In genomic region chr20:43514062-43514971, GRCh38 we compare ENCODE assay signal across 8 cellular contexts. TPM values are rescaled to one million over a fixed set of nuclear protein-coding genes. Genes with fewer than 3 reads are reported as not detected.
DNase-seq lines count a peak whose midpoint lies in the region; ATAC-seq and TF ChIP-seq lines count a peak whose summit lies in the region.

No MANE protein-coding gene starts in this region.

- H3K4me3 ChIP-seq in Peyer's patch = peak overlapping the region; percentile 57 to 83 (median 66)

- no peaks in the 10 kb centered on the region for H3K4me1 Mint-ChIP-seq in activated T-helper 17 cell treated with anti-CD3 and anti-CD28 coated beads, Interleukin-2, amount 50 U/mL, for 72 hours
- peaks cover 6 to 25% of the 10 kb centered on the region in 2 donors for H3K4me1 Mint-ChIP-seq in natural killer cell
- H3K4me1 Mint-ChIP-seq in stimulated activated naive B cell treated with anti-CD40 and anti-IgM and Interleukin-4, amounts not matched to agents 10 μg/mL and 1 μg/mL and 100 μg/mL, for 72 hours = peaks cover 0 to 21% of the 10 kb centered on the region in 2 donors

- H3K27ac ChIP-seq in Peyer's patch = peak overlapping the region; percentile 34 to 75 (median 55)

- ATAC-seq in GM21526 (IDR thresholded peaks at IDR 0.05; ENCODE audit: low FRiP score, unreplicated experiment) (peak; percentile 80), natural killer cell (peak; percentile 87 to 97 (median 89))
- peak; percentile 89 for ATAC-seq in activated T-helper 17 cell treated with anti-CD3 and anti-CD28 coated beads, Interleukin-2, amount 50 U/mL, for 72 hours (replicated peaks)
- ATAC-seq in stimulated activated naive B cell treated with anti-CD40 and anti-IgM and Interleukin-4, amounts not matched to agents 10 μg/mL and 1 μg/mL and 100 μg/mL, for 72 hours (replicated peaks) = peak; percentile 89 to 91

- H3K36me3 ChIP-seq in Peyer's patch = no peaks in the 10 kb centered on the region

- peak overlapping the region; percentile 95 for H3K4me3 Mint-ChIP-seq in activated T-helper 17 cell treated with anti-CD3 and anti-CD28 coated beads, Interleukin-2, amount 50 U/mL, for 72 hours
- peak overlapping the region; percentile 98 for H3K4me3 Mint-ChIP-seq in natural killer cell
- H3K4me3 Mint-ChIP-seq in stimulated activated naive B cell treated with anti-CD40 and anti-IgM and Interleukin-4, amounts not matched to agents 10 μg/mL and 1 μg/mL and 100 μg/mL, for 72 hours = peak overlapping the region; percentile 96 to 97

- peak overlapping the region; percentile 97 for H3K27ac Mint-ChIP-seq in activated T-helper 17 cell treated with anti-CD3 and anti-CD28 coated beads, Interleukin-2, amount 50 U/mL, for 72 hours
- H3K27ac Mint-ChIP-seq in natural killer cell = peak overlapping the region; percentile 87 to 89
- peak overlapping the region; percentile 98 for H3K27ac Mint-ChIP-seq in stimulated activated naive B cell treated with anti-CD40 and anti-IgM and Interleukin-4, amounts not matched to agents 10 μg/mL and 1 μg/mL and 100 μg/mL, for 72 hours

- peak in 1 of 2 donors; percentile 15 for TF ChIP-seq POLR2A in Peyer's patch (IDR thresholded peaks at IDR 0.05)

- peaks cover 2% of the 10 kb centered on the region for H3K27me3 Mint-ChIP-seq in activated T-helper 17 cell treated with anti-CD3 and anti-CD28 coated beads, Interleukin-2, amount 50 U/mL, for 72 hours
- peaks cover under 1 to 3% of the 10 kb centered on the region in 2 donors for H3K27me3 Mint-ChIP-seq in natural killer cell (ENCODE audit: low read depth in 2 of 2)
- peaks cover 2 to 13% of the 10 kb centered on the region in 2 donors for H3K27me3 Mint-ChIP-seq in stimulated activated naive B cell treated with anti-CD40 and anti-IgM and Interleukin-4, amounts not matched to agents 10 μg/mL and 1 μg/mL and 100 μg/mL, for 72 hours

- H3K4me1 ChIP-seq in Peyer's patch = peaks cover 0 to 5% (median 2%) of the 10 kb centered on the region in 4 donors

- no peaks in the 10 kb centered on the region for H3K9me3 Mint-ChIP-seq in activated T-helper 17 cell treated with anti-CD3 and anti-CD28 coated beads, Interleukin-2, amount 50 U/mL, for 72 hours
- H3K9me3 Mint-ChIP-seq in natural killer cell = no peaks in the 10 kb centered on the region
- H3K9me3 Mint-ChIP-seq in stimulated activated naive B cell treated with anti-CD40 and anti-IgM and Interleukin-4, amounts not matched to agents 10 μg/mL and 1 μg/mL and 100 μg/mL, for 72 hours = no peaks in the 10 kb centered on the region

- DNase-seq in DMS114 treated with DMSO at 0.1 percent for 48 hours (lab: John Stamatoyannopoulos, UW; ENCODE audit: unreplicated experiment) (peak; percentile 90), HuH-7.5 (ENCODE audit: low spot score) (peak; percentile 95), Peyer's patch (peak; percentile 95 to 100 (median 99)), fibroblast of peridontal ligament (ENCODE audit: extremely low read depth) (peak; percentile 96), natural killer cell (peak; percentile 89)
- DNase-seq in stimulated activated naive B cell treated with anti-CD40 and anti-IgM and Interleukin-4, amounts not matched to agents 10 μg/mL and 1 μg/mL and 100 μg/mL, for 72 hours = peak; percentile 96

- TF ChIP-seq CTCF in Peyer's patch (IDR thresholded peaks at IDR 0.05) (peak in 4 of 6 experiments; percentile 8 to 37 (median 34)), natural killer cell (IDR thresholded peaks at IDR 0.05) (peak; percentile 13)

- H3K9me3 ChIP-seq in Peyer's patch = no peaks in the 10 kb centered on the region

- peaks cover 10% of the 10 kb centered on the region for H3K36me3 Mint-ChIP-seq in activated T-helper 17 cell treated with anti-CD3 and anti-CD28 coated beads, Interleukin-2, amount 50 U/mL, for 72 hours (ENCODE audit: low read depth)
- H3K36me3 Mint-ChIP-seq in natural killer cell = no peaks in the 10 kb centered on the region
- peaks cover 0 to 12% of the 10 kb centered on the region in 2 donors for H3K36me3 Mint-ChIP-seq in stimulated activated naive B cell treated with anti-CD40 and anti-IgM and Interleukin-4, amounts not matched to agents 10 μg/mL and 1 μg/mL and 100 μg/mL, for 72 hours

- intact Hi-C loops in natural killer cell (cut with micrococcal nuclease) = loop anchor here (1.0 to 2.0 kb wide), 2 partner anchors 57 to 66 kb away; partner anchors contain the start of gene SRSF6

- no peaks in the 10 kb centered on the region for H3K27me3 ChIP-seq in Peyer's patch

RNA-seq across cellular contexts. Expression of gene L3MBTL1, which starts 6.8 kb away (rescaled TPM):
- total RNA-seq in Peyer's patch = 10 to 100 TPM; 18.0 to 37.4 (median 31.2) TPM
- 10 to 100 TPM in 1 of 2 donors, 1 to 10 TPM in 1; 6.1 to 15.3 TPM for total RNA-seq in activated T-helper 17 cell treated with anti-CD3 and anti-CD28 coated beads, Interleukin-2, amount 50 U/mL, for 72 hours
- total RNA-seq in natural killer cell = 10 to 100 TPM; 15.4 to 17.1 (median 17.0) TPM

RNA-seq across cellular contexts. Expression of gene SGK2, which starts 44.5 kb away (rescaled TPM):
- 100 to 1,000 TPM in 2 of 4 donors, 10 to 100 TPM in 2; 64.4 to 160 (median 115) TPM for total RNA-seq in Peyer's patch
- 1 to 10 TPM in 1 of 2 donors, under 1 TPM in 1; 0.22 to 2.9 TPM for total RNA-seq in activated T-helper 17 cell treated with anti-CD3 and anti-CD28 coated beads, Interleukin-2, amount 50 U/mL, for 72 hours
- total RNA-seq in natural killer cell = 1 to 10 TPM in 1 of 3 donors, under 1 TPM in 2; 0.48 to 1.2 (median 0.61) TPM

RNA-seq across cellular contexts. Expression of gene SRSF6, which starts 56.6 kb away (rescaled TPM):
- total RNA-seq in Peyer's patch (100 to 1,000 TPM in 2 of 4 donors, 10 to 100 TPM in 2; 64.2 to 111 (median 87.3) TPM), natural killer cell (100 to 1,000 TPM; 184 to 252 (median 229) TPM)
- total RNA-seq in activated T-helper 17 cell treated with anti-CD3 and anti-CD28 coated beads, Interleukin-2, amount 50 U/mL, for 72 hours = 100 to 1,000 TPM; 111 to 171 TPM

Comparison
In these comparisons a context has a peak if more than half of its experiments do, and no peak if none do; other contexts are left out.
1. Peak in every context shown above with its lines: DNase-seq, ATAC-seq, H3K4me3 ChIP-seq and H3K27ac ChIP-seq.
2. RNA of gene SGK2, which starts 44.5 kb away (total RNA-seq): 64.4 to 160 TPM in Peyer's patch; 0.22 to 2.9 TPM in activated T-helper 17 cell treated with anti-CD3 and anti-CD28 coated beads, Interleukin-2, amount 50 U/mL, for 72 hours and 0.48 to 1.2 TPM in natural killer cell; every median in the first group is over 10 times any median in the second.